ENCODE assay signal across 15 cellular contexts in the genomic region with DNA sequence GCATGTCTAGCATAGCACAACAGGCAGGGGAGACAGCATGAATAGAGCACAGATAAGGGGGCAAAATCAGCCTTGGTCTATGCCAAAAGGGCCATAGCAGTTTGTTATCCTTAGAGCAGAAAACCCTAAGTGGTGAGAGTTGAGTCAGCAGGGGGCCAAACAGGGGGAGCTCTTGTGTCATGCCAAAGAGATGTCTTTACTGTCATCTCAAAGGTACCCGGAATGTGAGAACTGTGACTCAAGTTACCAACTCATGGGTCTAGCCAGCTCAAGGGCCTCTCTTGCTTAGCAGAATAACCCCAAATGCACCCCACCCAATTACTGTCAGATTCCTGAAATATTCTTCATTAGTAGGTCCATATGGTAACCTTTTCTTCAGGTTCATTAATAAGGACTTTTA.
DNase-seq lines count a peak whose midpoint lies in the region; ATAC-seq and TF ChIP-seq lines count a peak whose summit lies in the region.
"Had no signal": no experiment of that assay in that cellular context is flagged by ENCODE, and none has a peak within 500 bp of the region (broad histone marks: within the 10 kb centered on the region; RNA-seq: fewer than 3 reads in every experiment).

No MANE protein-coding gene starts in this region.

- no peak overlapping the region for H3K27ac Mint-ChIP-seq in T-helper 2 cell treated with Interferon-gamma antibody and Interleukin-4, amounts not matched to agents 5 μg/mL and 100 μg/mL, for 36 hours
- H3K27ac Mint-ChIP-seq: activated naive CD4-positive, alpha-beta T cell treated with anti-CD3 and anti-CD28 coated beads, Interleukin-2, amount 50 U/mL, for 72 hours; CD8-positive, alpha-beta memory T cell; dendritic cell treated with granulocyte-macrophage colony-stimulating factor and Interleukin-4, amounts not matched to agents 40 ng/mL and 50 ng/mL, for 4 days; neural progenitor cell had no signal

- no peak overlapping the region for H3K4me3 Mint-ChIP-seq in T-helper 2 cell treated with Interferon-gamma antibody and Interleukin-4, amounts not matched to agents 5 μg/mL and 100 μg/mL, for 36 hours
- H3K4me3 Mint-ChIP-seq: CD8-positive, alpha-beta memory T cell; dendritic cell treated with granulocyte-macrophage colony-stimulating factor and Interleukin-4, amounts not matched to agents 40 ng/mL and 50 ng/mL, for 4 days; neural progenitor cell had no signal

- H3K27me3 Mint-ChIP-seq in T-helper 2 cell treated with Interferon-gamma antibody and Interleukin-4, amounts not matched to agents 5 μg/mL and 100 μg/mL, for 36 hours (ENCODE audit: low read depth) = peaks cover 9% of the 10 kb centered on the region

- H3K9me3 Mint-ChIP-seq in T-helper 2 cell treated with Interferon-gamma antibody and Interleukin-4, amounts not matched to agents 5 μg/mL and 100 μg/mL, for 36 hours = no peaks in the 10 kb centered on the region
- H3K9me3 Mint-ChIP-seq: activated naive CD4-positive, alpha-beta T cell treated with anti-CD3 and anti-CD28 coated beads, Interleukin-2, amount 50 U/mL, for 72 hours; CD8-positive, alpha-beta memory T cell; dendritic cell treated with granulocyte-macrophage colony-stimulating factor and Interleukin-4, amounts not matched to agents 40 ng/mL and 50 ng/mL, for 4 days; neural progenitor cell had no signal

- TF ChIP-seq CTCF in AG10803 (conservative IDR thresholded peaks at IDR 0.05; ENCODE audit: low read length) = no peak
- TF ChIP-seq CTCF in GM12872 (IDR thresholded peaks at IDR 0.05; ENCODE audit: insufficient read depth, low read depth, low read length) = peak; percentile 27; the same call in 2 of the 3 replicates

- no peaks in the 10 kb centered on the region for H3K36me3 Mint-ChIP-seq in T-helper 2 cell treated with Interferon-gamma antibody and Interleukin-4, amounts not matched to agents 5 μg/mL and 100 μg/mL, for 36 hours (ENCODE audit: low read depth)
- H3K36me3 Mint-ChIP-seq: activated naive CD4-positive, alpha-beta T cell treated with anti-CD3 and anti-CD28 coated beads, Interleukin-2, amount 50 U/mL, for 72 hours; CD8-positive, alpha-beta memory T cell had no signal

- no peaks in the 10 kb centered on the region for H3K4me1 Mint-ChIP-seq in T-helper 2 cell treated with Interferon-gamma antibody and Interleukin-4, amounts not matched to agents 5 μg/mL and 100 μg/mL, for 36 hours (ENCODE audit: low read depth)
- H3K4me1 Mint-ChIP-seq: CD8-positive, alpha-beta memory T cell had no signal

- H3K4me3 ChIP-seq in AG10803 (ENCODE audit: low read length) = no peak overlapping the region
- H3K4me3 ChIP-seq: neural progenitor cell had no signal

- DNase-seq in AG10803 (ENCODE audit: low read depth) (peak; percentile 82), hepatic stellate cell (ENCODE audit: low spot score) (peak; percentile 62), Kasumi-1 (lab: John Stamatoyannopoulos, UW) (no peak), NCI-H2081 (lab: John Stamatoyannopoulos, UW) (no peak)
- peak; percentile 19 for DNase-seq in T-helper 2 cell treated with Interferon-gamma antibody and Interleukin-4, amounts not matched to agents 5 μg/mL and 100 μg/mL, for 36 hours (ENCODE audit: low spot score)
- no peak for DNase-seq in activated effector memory CD4-positive, alpha-beta T cell treated with anti-CD3 and anti-CD28 coated beads, Interleukin-2, amount 50 U/mL, for 16 hours
- DNase-seq: CD8-positive, alpha-beta memory T cell; left ventricle myocardium superior; NCI-H2171 treated with DMSO at 0.1 percent for 48 hours; RPMI8226 had no signal

- no peak for ATAC-seq in HG03196 (IDR thresholded peaks at IDR 0.05; ENCODE audit: unreplicated experiment)
- ATAC-seq: left ventricle myocardium superior had no signal

Comparison
In these comparisons a context has a peak if more than half of its experiments do, and no peak if none do; other contexts are left out.
1. DNase-seq: peak in AG10803 (single experiment), T-helper 2 cell treated with Interferon-gamma antibody and Interleukin-4, amounts not matched to agents 5 μg/mL and 100 μg/mL, for 36 hours (single experiment) and hepatic stellate cell (single experiment); none in Kasumi-1 (0 of 2), activated effector memory CD4-positive, alpha-beta T cell treated with anti-CD3 and anti-CD28 coated beads, Interleukin-2, amount 50 U/mL, for 16 hours (single experiment) and NCI-H2081 (0 of 2).